Comparison of ENCODE assay signal across 8 cellular contexts in the genomic region with DNA sequence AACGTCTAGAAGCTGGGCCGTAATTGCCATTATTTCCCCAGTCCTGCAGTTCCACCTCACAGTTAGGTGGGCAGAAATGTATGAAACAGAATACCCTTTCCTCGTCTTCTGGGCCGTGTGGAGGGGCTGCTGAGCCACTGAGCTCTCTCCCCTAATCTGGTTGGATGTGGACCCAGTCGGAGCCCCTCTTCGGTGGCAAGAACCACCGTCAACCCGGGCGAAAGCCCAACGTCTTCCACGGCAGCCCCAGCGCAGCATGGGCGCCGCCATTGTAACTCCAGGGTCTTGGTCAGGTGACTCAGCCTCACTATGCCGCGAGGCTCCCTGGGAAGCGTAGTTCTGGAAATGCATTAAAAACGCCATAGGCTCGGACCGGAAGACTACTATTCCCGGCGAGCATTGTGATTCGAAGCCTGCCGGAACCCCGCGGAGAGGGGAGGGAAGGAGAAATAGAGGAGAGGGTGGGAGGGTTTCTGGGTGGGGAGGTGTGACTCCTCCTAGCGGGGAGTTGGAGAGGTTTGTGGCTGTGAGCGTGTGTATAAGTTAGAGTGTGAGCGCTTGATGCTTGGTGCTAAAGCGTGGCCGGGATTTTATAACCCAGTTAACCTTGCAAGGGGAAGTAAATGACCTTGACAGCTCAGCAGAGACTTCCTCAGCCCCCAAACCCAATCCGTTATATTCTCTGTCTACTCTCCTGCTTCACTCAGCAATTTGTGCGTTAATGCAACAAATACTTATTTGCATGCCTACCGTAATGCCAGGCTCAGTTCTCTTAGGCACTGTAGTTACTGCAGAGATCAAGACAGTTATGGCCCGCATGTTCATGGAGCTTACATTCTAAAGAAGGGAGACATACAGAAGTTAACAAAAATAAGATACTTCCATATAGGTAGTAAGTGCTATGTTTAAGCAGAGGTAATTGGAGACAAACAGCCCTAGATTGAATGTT. TPM values are rescaled to one million over a fixed set of nuclear protein-coding genes. Genes with fewer than 3 reads are reported as not detected.
A peak's percentile ranks its signal among the peaks of the same experiment; 100 is the strongest.
DNase-seq lines count a peak whose midpoint lies in the region; ATAC-seq and TF ChIP-seq lines count a peak whose summit lies in the region.

A gene with protein sequence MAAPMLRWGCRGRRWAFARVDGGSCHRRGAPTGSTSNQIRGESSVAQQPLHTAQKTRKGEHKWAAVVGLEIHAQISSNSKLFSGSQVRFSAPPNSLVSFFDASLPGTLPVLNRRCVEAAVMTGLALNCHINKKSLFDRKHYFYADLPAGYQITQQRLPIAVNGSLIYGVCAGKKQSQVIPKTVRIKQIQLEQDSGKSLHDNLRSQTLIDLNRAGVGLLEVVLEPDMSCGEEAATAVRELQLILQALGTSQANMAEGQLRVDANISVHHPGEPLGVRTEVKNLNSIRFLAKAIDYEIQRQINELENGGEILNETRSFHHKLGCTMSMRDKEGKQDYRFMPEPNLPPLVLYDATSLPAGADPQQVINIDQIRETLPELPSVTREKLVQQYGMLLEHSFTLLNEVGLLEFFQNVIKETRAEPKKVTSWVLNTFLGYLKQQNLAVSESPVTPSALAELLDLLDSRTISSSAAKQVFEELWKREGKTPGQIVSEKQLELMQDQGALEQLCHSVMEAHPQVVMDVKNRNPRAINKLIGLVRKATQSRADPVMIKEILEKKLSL (minus strand): TSS at position 295 of the 949 bp plus-strand sequence. CDS start 25 bp downstream, at position 270.

- peaks cover 10% of the 10 kb centered on the region for H3K36me3 Mint-ChIP-seq in Caco-2 (ENCODE audit: insufficient read depth, unreplicated experiment)
- H3K36me3 Mint-ChIP-seq in effector memory CD8-positive, alpha-beta T cell (ENCODE audit: insufficient read depth) = peaks cover 12% of the 10 kb centered on the region

- no peaks in the 10 kb centered on the region for H3K27me3 ChIP-seq in Caco-2 (replicated peaks; ENCODE audit: control insufficient read depth, insufficient read depth, low read length)

- no peaks in the 10 kb centered on the region for H3K9me3 ChIP-seq in Caco-2

- peaks cover 5% of the 10 kb centered on the region; the same call in 1 of the 2 replicates for H3K4me1 ChIP-seq in Caco-2

- intact Hi-C loops in Caco-2 (cut with micrococcal nuclease; ENCODE audit: unreplicated experiment) = loop anchor here (1.0 to 10.0 kb wide), 2 partner anchors 196 to 584 kb away; no protein-coding TSS in a partner anchor

- peak within 1 kb of the TSS; percentile 94 for H3K4me3 ChIP-seq in Caco-2 (ENCODE audit: low read depth, low read length)

- POLR2A ChIA-PET in Caco-2 (lab: Charles Lee) = no interaction called here
- POLR2A ChIA-PET in activated CD8-positive, alpha-beta memory T cell treated with anti-CD3 and anti-CD28 coated beads for 36 hours (lab: Charles Lee) = interaction anchor here (0.6 kb wide), 2 partner anchors 147 to 653 kb away, joined by 3 to 9 read pairs; no protein-coding TSS in a partner anchor

- H3K4me1 Mint-ChIP-seq in Caco-2 (ENCODE audit: low read depth, unreplicated experiment) = peaks cover 9% of the 10 kb centered on the region
- peaks cover 8 to 11% of the 10 kb centered on the region in 2 donors for H3K4me1 Mint-ChIP-seq in effector memory CD8-positive, alpha-beta T cell (ENCODE audit: low read depth in 2 of 2)

- no peaks in the 10 kb centered on the region; the same call in 1 of the 2 replicates for H3K36me3 ChIP-seq in Caco-2 (ENCODE audit: control insufficient read depth, insufficient read depth, low read length)

- H3K27me3 Mint-ChIP-seq in Caco-2 (ENCODE audit: insufficient read depth, unreplicated experiment) = peaks cover 8% of the 10 kb centered on the region
- H3K27me3 Mint-ChIP-seq in effector memory CD8-positive, alpha-beta T cell = peaks cover 8 to 13% of the 10 kb centered on the region in 2 donors

- no TSS peak for BruUV-seq in Caco-2 (replicated peaks; lab: Mats Ljungman, UMichigan)

- peak within 1 kb of the TSS; percentile 98 for H3K4me3 Mint-ChIP-seq in Caco-2 (ENCODE audit: unreplicated experiment)
- peak within 1 kb of the TSS; percentile 92 for H3K4me3 Mint-ChIP-seq in effector memory CD8-positive, alpha-beta T cell

- CTCF ChIA-PET in Caco-2 (lab: Charles Lee) = interaction anchor here (0.5 to 0.6 kb wide), 2 partner anchors 242 to 823 kb away, joined by 3 read pairs; no protein-coding TSS in a partner anchor
- CTCF ChIA-PET in activated CD8-positive, alpha-beta memory T cell treated with anti-CD3 and anti-CD28 coated beads for 36 hours (lab: Charles Lee) = interaction anchor here (0.9 kb wide), 1 partner anchor 214 kb away, joined by 3 read pairs; no protein-coding TSS in a partner anchor

- peak; percentile 64 to 70 for TF ChIP-seq CTCF in Caco-2 (IDR thresholded peaks at IDR 0.05; ENCODE audit: insufficient read depth in 1 of 2, low read depth in 1 of 2, low read length in 1 of 2, severe bottlenecking in 1 of 2, unreplicated experiment in 1 of 2)

- no peaks in the 10 kb centered on the region for H3K9me3 Mint-ChIP-seq in Caco-2 (ENCODE audit: unreplicated experiment)
- H3K9me3 Mint-ChIP-seq in effector memory CD8-positive, alpha-beta T cell = no peaks in the 10 kb centered on the region

- DNase-seq in Caco-2 (peak; percentile 93 to 96), HT1080 (ENCODE audit: low read depth) (peak; percentile 96), NOMO-1 (lab: John Stamatoyannopoulos, UW; ENCODE audit: unreplicated experiment in 2 of 2) (peak; percentile 90 to 98), medulla oblongata (ENCODE audit: extremely low spot score) (peak; percentile 100)
- DNase-seq in effector memory CD8-positive, alpha-beta T cell = peak; percentile 85 to 87 (median 86)
- peak; percentile 86 for DNase-seq in stimulated activated CD8-positive, alpha-beta memory T cell treated with anti-CD3 and anti-CD28 coated beads, Interleukin-12 subunit alpha, Interleukin-12 subunit beta, amount 100 ng/mL, for 1 hour (ENCODE audit: low read depth)

- peak; percentile 100 for ATAC-seq in GM21360 (IDR thresholded peaks at IDR 0.05; ENCODE audit: unreplicated experiment)
- ATAC-seq in effector memory CD8-positive, alpha-beta T cell (replicated peaks) = peak; percentile 98

- H3K27ac Mint-ChIP-seq in Caco-2 (ENCODE audit: unreplicated experiment) = peak within 1 kb of the TSS; percentile 100
- peak within 1 kb of the TSS; percentile 92 for H3K27ac Mint-ChIP-seq in effector memory CD8-positive, alpha-beta T cell

RNA-seq across cellular contexts. Expression of the gene that starts here (rescaled TPM):
- 20.6 and 29.6 TPM in 2 replicates for total RNA-seq in Caco-2 (2022)
- 33.1 and 35.7 TPM in 2 replicates for total RNA-seq in HT1080 (2014; rRNA removed; shearing (Covaris generic))
- 24.4 and 27.8 TPM in 2 replicates for polyA plus RNA-seq in HT1080 (2015; cell fraction: cytosol; rRNA removed)
- 34.1 and 34.7 TPM in 2 replicates for polyA plus RNA-seq in HT1080 (2015; cell fraction: nucleus; rRNA removed)
- total RNA-seq in activated CD8-positive, alpha-beta memory T cell treated with anti-CD3 and anti-CD28 coated beads for 36 hours = 10 to 100 TPM; 25.7 to 30.0 TPM

Comparison
In these comparisons a context has a peak if more than half of its experiments do, and no peak if none do; other contexts are left out.
1. Peak in every context shown above with its lines: DNase-seq, ATAC-seq and H3K4me3 ChIP-seq.